29 cellular contexts compared by ENCODE assay signal in the genomic region with DNA sequence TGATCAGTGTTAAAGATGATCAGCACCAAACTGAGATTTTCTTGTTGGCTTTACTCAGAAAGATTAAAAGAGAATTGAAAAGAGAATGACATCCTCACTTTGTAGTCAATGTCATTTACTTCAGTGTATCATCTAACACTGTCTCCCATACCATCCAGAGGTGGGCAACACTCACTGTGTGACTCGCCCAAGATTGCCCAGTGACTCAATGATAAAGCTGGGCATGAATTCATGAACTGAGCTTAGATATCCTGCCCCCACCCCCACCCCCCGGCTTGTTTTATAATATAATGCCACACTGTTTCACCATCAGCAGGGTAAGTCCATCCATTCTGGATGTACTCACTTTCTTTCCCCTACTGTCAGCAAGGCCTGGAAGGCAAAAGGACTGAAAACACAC.
"Had no signal": no experiment of that assay in that cellular context is flagged by ENCODE, and none has a peak within 500 bp of the region (broad histone marks: within the 10 kb centered on the region; RNA-seq: fewer than 3 reads in every experiment).

No MANE protein-coding gene starts in this region.

- H3K4me1 ChIP-seq: breast epithelium, colonic mucosa, esophagus squamous epithelium had no signal

- DNase-seq: activated CD4-positive, alpha-beta memory T cell treated with anti-CD3 and anti-CD28 coated beads, Interleukin-2, amount 10 ng/mL, durations not matched to agents 7 days and 5 days; activated CD4-positive, alpha-beta T cell treated with anti-CD3 and anti-CD28 coated beads for 1 hour; activated CD4-positive, alpha-beta T cell treated with anti-CD3 and anti-CD28 coated beads for 4 hours; activated CD4-positive, alpha-beta T cell treated with anti-CD3 and anti-CD28 coated beads, Interleukin-2, amount 10 ng/mL, durations not matched to agents 7 days and 5 days; activated CD4-positive, alpha-beta T cell treated with anti-CD3 and anti-CD28 coated beads, Interleukin-2, amount 50 U/mL, for 4 hours; activated CD8-positive, alpha-beta memory T cell treated with anti-CD3 and anti-CD28 coated beads, Interleukin-2, amount 50 U/mL, for 48 hours; activated gamma-delta T cell; activated naive CD4-positive, alpha-beta T cell; activated naive CD4-positive, alpha-beta T cell treated with anti-CD3 and anti-CD28 coated beads, Interleukin-2, amount 10 ng/mL, durations not matched to agents 7 days and 5 days; activated naive CD8-positive, alpha-beta T cell treated with anti-CD3 and anti-CD28 coated beads, Interleukin-2, amount 10 ng/mL, durations not matched to agents 7 days and 5 days; activated T-cell treated with anti-CD3 and anti-CD28 coated beads for 4 hours; activated T-cell treated with anti-CD3 and anti-CD28 coated beads, Interleukin-2, amount 50 U/mL, for 24 hours; activated T-cell treated with anti-CD3 and anti-CD28 coated beads, Interleukin-2, amount 50 U/mL, for 72 hours; central memory CD4-positive, alpha-beta T cell; cerebellar nuclear complex; colonic mucosa; dorsolateral prefrontal cortex; effector CD4-positive, alpha-beta T cell; effector memory CD8-positive, alpha-beta T cell; esophagus squamous epithelium; head of caudate nucleus; T-helper 2 cell had no signal

- H3K27ac ChIP-seq: ascending aorta, breast epithelium, cardiac muscle cell, colonic mucosa, dorsolateral prefrontal cortex, epithelial cell of prostate, esophagus squamous epithelium, VCaP had no signal

- H3K36me3 ChIP-seq: ascending aorta, breast epithelium, cardiac muscle cell, colonic mucosa, esophagus squamous epithelium had no signal

- H3K4me3 ChIP-seq: ascending aorta, breast epithelium, cardiac muscle cell, colonic mucosa, dorsolateral prefrontal cortex, esophagus squamous epithelium had no signal

- H3K9me3 ChIP-seq: ascending aorta, breast epithelium, colonic mucosa, esophagus squamous epithelium had no signal

- ATAC-seq: activated naive CD4-positive, alpha-beta T cell treated with anti-CD3 and anti-CD28 coated beads, Interleukin-2, amount 50 U/mL, for 72 hours; activated T-cell treated with anti-CD3 and anti-CD28 coated beads, Interleukin-2, amount 50 U/mL, for 72 hours; effector memory CD8-positive, alpha-beta T cell; WTC11 had no signal

- H3K27me3 ChIP-seq: ascending aorta, breast epithelium, colonic mucosa, dorsolateral prefrontal cortex, esophagus squamous epithelium had no signal
